Comparison of ENCODE assay signal across 8 cellular contexts in genomic region chr17:6651483-6652452, GRCh38. TPM values are rescaled to one million over a fixed set of nuclear protein-coding genes. Genes with fewer than 3 reads are reported as not detected.
A peak's percentile ranks its signal among the peaks of the same experiment; 100 is the strongest.
DNase-seq lines count a peak whose midpoint lies in the region; ATAC-seq, FAIRE-seq and TF ChIP-seq lines count a peak whose summit lies in the region.

TSS of gene C17orf100 (plus strand) at chr17:6651762. CDS start at chr17:6651914, 152 bp downstream.
TSS of gene MED31 (minus strand) at chr17:6651605. CDS start at chr17:6651528, 77 bp downstream.

- H3K36me3 ChIP-seq in left ventricle myocardium inferior, result peaks cover 25% of the 10 kb centered on the region

- peaks cover 42% of the 10 kb centered on the region for H3K27me3 ChIP-seq in left ventricle myocardium inferior (ENCODE audit: low read depth)

- H3K36me3 Mint-ChIP-seq in T-helper 1 cell treated with Interleukin-12 subunit alpha and Interleukin-12 subunit beta and Interleukin-4 antibody, amounts not matched to agents 30 μg/mL and 1 μg/mL, for 36 hours (ENCODE audit: low read depth), result peaks cover 23% of the 10 kb centered on the region
- peaks cover 3% of the 10 kb centered on the region for H3K36me3 Mint-ChIP-seq in progenitor cell of endocrine pancreas (ENCODE audit: insufficient read depth)

- H3K27ac Mint-ChIP-seq in T-helper 1 cell treated with Interleukin-12 subunit alpha and Interleukin-12 subunit beta and Interleukin-4 antibody, amounts not matched to agents 30 μg/mL and 1 μg/mL, for 36 hours, result peak within 1 kb of the TSS; percentile 100
- peak within 1 kb of the TSS; percentile 96 for H3K27ac Mint-ChIP-seq in progenitor cell of endocrine pancreas

- peak; percentile 86 for ATAC-seq in HG02870 (IDR thresholded peaks at IDR 0.05; ENCODE audit: unreplicated experiment)

- peak within 1 kb of the TSS; percentile 88 for H3K27ac ChIP-seq in left ventricle myocardium inferior (replicated peaks)

- H3K27me3 Mint-ChIP-seq in T-helper 1 cell treated with Interleukin-12 subunit alpha and Interleukin-12 subunit beta and Interleukin-4 antibody, amounts not matched to agents 30 μg/mL and 1 μg/mL, for 36 hours (ENCODE audit: low read depth), result peaks cover 22% of the 10 kb centered on the region
- H3K27me3 Mint-ChIP-seq in progenitor cell of endocrine pancreas, result peaks cover 29% of the 10 kb centered on the region

- peaks cover 62% of the 10 kb centered on the region for H3K4me1 ChIP-seq in left ventricle myocardium inferior

- FAIRE-seq in GM12892 (lab: Jason Lieb, UNC), result peak; percentile 88

- no peaks in the 10 kb centered on the region for H3K9me3 Mint-ChIP-seq in T-helper 1 cell treated with Interleukin-12 subunit alpha and Interleukin-12 subunit beta and Interleukin-4 antibody, amounts not matched to agents 30 μg/mL and 1 μg/mL, for 36 hours
- H3K9me3 Mint-ChIP-seq in progenitor cell of endocrine pancreas (ENCODE audit: low read depth), result no peaks in the 10 kb centered on the region

- peak; percentile 65 for TF ChIP-seq POLR2A in GM12892 (IDR thresholded peaks at IDR 0.05; ENCODE audit: low read depth, low read length)

- H3K9me3 ChIP-seq in left ventricle myocardium inferior (replicated peaks), result no peaks in the 10 kb centered on the region

- peaks cover 55% of the 10 kb centered on the region for H3K4me1 Mint-ChIP-seq in T-helper 1 cell treated with Interleukin-12 subunit alpha and Interleukin-12 subunit beta and Interleukin-4 antibody, amounts not matched to agents 30 μg/mL and 1 μg/mL, for 36 hours (ENCODE audit: low read depth)
- H3K4me1 Mint-ChIP-seq in progenitor cell of endocrine pancreas (ENCODE audit: low read depth), result peaks cover 32% of the 10 kb centered on the region

- peak within 1 kb of the TSS; percentile 98 for H3K4me3 ChIP-seq in left ventricle myocardium inferior

- intact Hi-C loops in left ventricle myocardium inferior (cut with micrococcal nuclease), result no loop called here

- no peak for TF ChIP-seq CTCF in left ventricle myocardium inferior (IDR thresholded peaks at IDR 0.05; ENCODE audit: borderline replicate concordance)
- no peak for TF ChIP-seq CTCF in progenitor cell of endocrine pancreas (IDR thresholded peaks at IDR 0.05; ENCODE audit: unreplicated experiment)

- peak; percentile 94 for DNase-seq in GM12892 (ENCODE audit: insufficient read length)
- DNase-seq in NCI-H1694 (lab: John Stamatoyannopoulos, UW), result peak; percentile 88
- peak in 55 of 56 donors; percentile 24 to 95 (median 88) for DNase-seq in amygdala (lab: John Stamatoyannopoulos, UW)
- peak; percentile 95 for DNase-seq in left ventricle myocardium inferior
- peak; percentile 93 for DNase-seq in progenitor cell of endocrine pancreas (ENCODE audit: low spot score, unreplicated experiment)
- DNase-seq in ureter (ENCODE audit: low spot score), result peak; percentile 95

- H3K4me3 Mint-ChIP-seq in T-helper 1 cell treated with Interleukin-12 subunit alpha and Interleukin-12 subunit beta and Interleukin-4 antibody, amounts not matched to agents 30 μg/mL and 1 μg/mL, for 36 hours, result peak within 1 kb of the TSS; percentile 99
- peak within 1 kb of the TSS; percentile 95 for H3K4me3 Mint-ChIP-seq in progenitor cell of endocrine pancreas (ENCODE audit: low read depth)

RNA-seq across cellular contexts. Expression of gene C17orf100, which starts in this region (rescaled TPM):
- polyA plus RNA-seq in GM12892 (2012; ENCODE audit: missing spikeins), result 2.2 TPM
- total RNA-seq in left ventricle myocardium inferior (0.69 TPM), progenitor cell of endocrine pancreas (6.1 TPM in 2 replicates), ureter (1.8 TPM)

RNA-seq across cellular contexts. Expression of gene MED31, which starts in this region (rescaled TPM):
- polyA plus RNA-seq in GM12892 (2012; ENCODE audit: missing spikeins), result 26.9 TPM
- total RNA-seq in left ventricle myocardium inferior (14.1 TPM), progenitor cell of endocrine pancreas (17.8 and 18.2 TPM in 2 replicates), ureter (23.9 TPM)

Comparison
In these comparisons a context has a peak if more than half of its experiments do, and no peak if none do; other contexts are left out.
1. Peak in every context shown above with its lines: DNase-seq, ATAC-seq, H3K4me3 ChIP-seq and H3K27ac ChIP-seq.